ENCODE assay signal across 3 cellular contexts in the genomic region with DNA sequence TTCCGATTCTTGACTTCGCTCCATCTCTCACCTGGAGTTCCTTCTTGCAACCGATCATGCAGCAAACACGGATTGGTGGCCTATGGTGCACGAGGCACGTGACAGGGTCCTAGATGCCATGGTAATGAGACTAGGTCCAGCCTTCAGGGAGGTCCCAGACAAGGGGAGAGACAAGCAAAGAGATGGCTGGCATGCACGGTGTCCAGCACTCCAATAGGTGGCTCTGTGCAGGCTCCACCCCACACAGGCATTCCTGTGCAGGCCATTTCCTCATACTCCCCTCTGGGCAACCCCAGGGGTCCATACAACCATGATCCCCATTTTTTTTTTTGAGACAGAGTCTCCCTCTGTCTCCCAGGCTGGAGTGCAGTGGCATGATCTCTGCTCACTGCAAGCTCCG.
TF ChIP-seq lines count a peak whose summit lies in the region.

No MANE protein-coding gene starts in this region.

TF ChIP-seq in HepG2, 621 proteins besides CTCF, POLR2A, EP300 and RAD21:
- TF ChIP-seq, protein P1, sequence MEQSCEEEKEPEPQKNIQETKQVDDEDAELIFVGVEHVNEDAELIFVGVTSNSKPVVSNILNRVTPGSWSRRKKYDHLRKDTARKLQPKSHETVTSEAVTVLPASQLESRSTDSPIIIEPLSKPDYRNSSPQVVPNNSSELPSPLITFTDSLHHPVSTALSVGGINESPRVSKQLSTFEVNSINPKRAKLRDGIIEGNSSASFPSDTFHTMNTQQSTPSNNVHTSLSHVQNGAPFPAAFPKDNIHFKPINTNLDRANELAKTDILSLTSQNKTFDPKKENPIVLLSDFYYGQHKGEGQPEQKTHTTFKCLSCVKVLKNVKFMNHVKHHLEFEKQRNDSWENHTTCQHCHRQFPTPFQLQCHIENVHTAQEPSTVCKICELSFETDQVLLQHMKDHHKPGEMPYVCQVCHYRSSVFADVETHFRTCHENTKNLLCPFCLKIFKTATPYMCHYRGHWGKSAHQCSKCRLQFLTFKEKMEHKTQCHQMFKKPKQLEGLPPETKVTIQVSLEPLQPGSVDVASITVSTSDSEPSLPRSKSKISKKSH (CRISPR knock-in tag; IDR thresholded peaks at IDR 0.05; ENCODE audit: borderline replicate concordance), result no peak
- TF ChIP-seq MAFK (conservative IDR thresholded peaks at IDR 0.05 in 1 of 2, IDR thresholded peaks at IDR 0.05 in 1 of 2; ENCODE audit: low read length in 2 of 2), result no peak
- TF ChIP-seq RFX5 (IDR thresholded peaks at IDR 0.05; ENCODE audit: low read depth, low read length), result no peak
- TF ChIP-seq DNMT3B (CRISPR knock-in tag; conservative IDR thresholded peaks at IDR 0.05), result no peak

TF ChIP-seq in H1, 55 proteins besides CTCF, POLR2A, EP300 and RAD21:
- TF ChIP-seq SUZ12 (IDR thresholded peaks at IDR 0.05; ENCODE audit: low read length) (no peak), RBBP5 (IDR thresholded peaks at IDR 0.05; ENCODE audit: borderline replicate concordance, low read depth, low read length) (no peak), POU5F1 (IDR thresholded peaks at IDR 0.05; ENCODE audit: low read depth, low read length) (no peak), POLR2AphosphoS5 (IDR thresholded peaks at IDR 0.05; ENCODE audit: low read depth, low read length) (no peak), TEAD4 (IDR thresholded peaks at IDR 0.05; ENCODE audit: low read depth, low read length) (no peak), GABPA (IDR thresholded peaks at IDR 0.05; ENCODE audit: borderline replicate concordance, insufficient read depth, low read length) (no peak), FOSL1 (IDR thresholded peaks at IDR 0.05; ENCODE audit: insufficient read depth, low read depth, low read length) (no peak), TBP (IDR thresholded peaks at IDR 0.05; ENCODE audit: low read depth, low read length) (no peak)
- TF ChIP-seq, protein P2, sequence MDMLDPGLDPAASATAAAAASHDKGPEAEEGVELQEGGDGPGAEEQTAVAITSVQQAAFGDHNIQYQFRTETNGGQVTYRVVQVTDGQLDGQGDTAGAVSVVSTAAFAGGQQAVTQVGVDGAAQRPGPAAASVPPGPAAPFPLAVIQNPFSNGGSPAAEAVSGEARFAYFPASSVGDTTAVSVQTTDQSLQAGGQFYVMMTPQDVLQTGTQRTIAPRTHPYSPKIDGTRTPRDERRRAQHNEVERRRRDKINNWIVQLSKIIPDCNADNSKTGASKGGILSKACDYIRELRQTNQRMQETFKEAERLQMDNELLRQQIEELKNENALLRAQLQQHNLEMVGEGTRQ (IDR thresholded peaks at IDR 0.05; ENCODE audit: low read length), result no peak

TF ChIP-seq in SK-N-SH, 30 proteins besides CTCF, POLR2A, EP300 and RAD21:
- TF ChIP-seq RFX5 (IDR thresholded peaks at IDR 0.05; ENCODE audit: low read length) (no peak), MEF2A (IDR thresholded peaks at IDR 0.05; ENCODE audit: borderline replicate concordance, low read depth) (no peak), TEAD4 (IDR thresholded peaks at IDR 0.05; ENCODE audit: borderline replicate concordance, insufficient read depth) (no peak), RXRA (IDR thresholded peaks at IDR 0.05; ENCODE audit: borderline replicate concordance, low read depth) (no peak), EZH2phosphoT487 (IDR thresholded peaks at IDR 0.05; ENCODE audit: borderline replicate concordance, low read depth) (no peak), GATA2 (CRISPR knock-in tag; IDR thresholded peaks at IDR 0.05) (no peak), SMC3 (IDR thresholded peaks at IDR 0.05; ENCODE audit: low read depth, low read length) (no peak), TAF1 (IDR thresholded peaks at IDR 0.05; ENCODE audit: borderline replicate concordance, low read depth, low read length) (no peak), SIN3A (IDR thresholded peaks at IDR 0.05; ENCODE audit: borderline replicate concordance, low read depth, low read length) (no peak), POLR2AphosphoS5 (IDR thresholded peaks at IDR 0.05; ENCODE audit: low read depth, low read length) (no peak), NFIC (IDR thresholded peaks at IDR 0.05; ENCODE audit: borderline replicate concordance) (no peak), JUND (IDR thresholded peaks at IDR 0.05) (no peak)
- TF ChIP-seq, protein P3, sequence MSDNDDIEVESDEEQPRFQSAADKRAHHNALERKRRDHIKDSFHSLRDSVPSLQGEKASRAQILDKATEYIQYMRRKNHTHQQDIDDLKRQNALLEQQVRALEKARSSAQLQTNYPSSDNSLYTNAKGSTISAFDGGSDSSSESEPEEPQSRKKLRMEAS (IDR thresholded peaks at IDR 0.05; ENCODE audit: low read depth), result no peak
- TF ChIP-seq, protein P4, sequence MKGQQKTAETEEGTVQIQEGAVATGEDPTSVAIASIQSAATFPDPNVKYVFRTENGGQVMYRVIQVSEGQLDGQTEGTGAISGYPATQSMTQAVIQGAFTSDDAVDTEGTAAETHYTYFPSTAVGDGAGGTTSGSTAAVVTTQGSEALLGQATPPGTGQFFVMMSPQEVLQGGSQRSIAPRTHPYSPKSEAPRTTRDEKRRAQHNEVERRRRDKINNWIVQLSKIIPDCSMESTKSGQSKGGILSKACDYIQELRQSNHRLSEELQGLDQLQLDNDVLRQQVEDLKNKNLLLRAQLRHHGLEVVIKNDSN (IDR thresholded peaks at IDR 0.05; ENCODE audit: borderline replicate concordance, low read depth), result no peak
- TF ChIP-seq, protein P2 (IDR thresholded peaks at IDR 0.05; ENCODE audit: borderline replicate concordance, low read depth, low read length), result no peak
- TF ChIP-seq, protein P5, sequence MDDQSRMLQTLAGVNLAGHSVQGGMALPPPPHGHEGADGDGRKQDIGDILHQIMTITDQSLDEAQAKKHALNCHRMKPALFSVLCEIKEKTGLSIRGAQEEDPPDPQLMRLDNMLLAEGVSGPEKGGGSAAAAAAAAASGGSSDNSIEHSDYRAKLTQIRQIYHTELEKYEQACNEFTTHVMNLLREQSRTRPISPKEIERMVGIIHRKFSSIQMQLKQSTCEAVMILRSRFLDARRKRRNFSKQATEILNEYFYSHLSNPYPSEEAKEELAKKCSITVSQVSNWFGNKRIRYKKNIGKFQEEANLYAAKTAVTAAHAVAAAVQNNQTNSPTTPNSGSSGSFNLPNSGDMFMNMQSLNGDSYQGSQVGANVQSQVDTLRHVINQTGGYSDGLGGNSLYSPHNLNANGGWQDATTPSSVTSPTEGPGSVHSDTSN (IDR thresholded peaks at IDR 0.05), result no peak
- TF ChIP-seq, protein P6, sequence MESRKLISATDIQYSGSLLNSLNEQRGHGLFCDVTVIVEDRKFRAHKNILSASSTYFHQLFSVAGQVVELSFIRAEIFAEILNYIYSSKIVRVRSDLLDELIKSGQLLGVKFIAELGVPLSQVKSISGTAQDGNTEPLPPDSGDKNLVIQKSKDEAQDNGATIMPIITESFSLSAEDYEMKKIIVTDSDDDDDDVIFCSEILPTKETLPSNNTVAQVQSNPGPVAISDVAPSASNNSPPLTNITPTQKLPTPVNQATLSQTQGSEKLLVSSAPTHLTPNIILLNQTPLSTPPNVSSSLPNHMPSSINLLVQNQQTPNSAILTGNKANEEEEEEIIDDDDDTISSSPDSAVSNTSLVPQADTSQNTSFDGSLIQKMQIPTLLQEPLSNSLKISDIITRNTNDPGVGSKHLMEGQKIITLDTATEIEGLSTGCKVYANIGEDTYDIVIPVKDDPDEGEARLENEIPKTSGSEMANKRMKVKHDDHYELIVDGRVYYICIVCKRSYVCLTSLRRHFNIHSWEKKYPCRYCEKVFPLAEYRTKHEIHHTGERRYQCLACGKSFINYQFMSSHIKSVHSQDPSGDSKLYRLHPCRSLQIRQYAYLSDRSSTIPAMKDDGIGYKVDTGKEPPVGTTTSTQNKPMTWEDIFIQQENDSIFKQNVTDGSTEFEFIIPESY (IDR thresholded peaks at IDR 0.05; ENCODE audit: borderline replicate concordance, low read depth), result no peak
